ENCODE assay signal across 16 cellular contexts in the genomic region with DNA sequence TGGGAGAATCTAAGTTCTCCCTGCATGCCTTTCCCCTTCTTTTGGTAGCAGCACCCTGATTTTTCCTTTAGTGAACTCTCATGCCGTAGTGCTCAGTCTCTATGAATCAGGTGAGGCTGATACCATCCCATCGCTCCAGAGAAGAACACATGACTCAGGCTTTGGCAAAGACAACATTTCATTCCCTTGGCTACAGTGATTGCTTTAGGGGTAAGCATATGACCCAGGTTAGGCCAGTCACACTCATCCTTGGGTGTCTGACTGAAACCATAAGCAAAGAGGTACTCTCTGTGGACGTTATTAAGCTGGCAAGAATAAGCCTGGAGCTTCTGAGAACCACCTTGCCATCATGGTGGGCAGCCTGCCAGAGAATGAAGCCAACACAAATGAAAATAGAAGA.
DNase-seq lines count a peak whose midpoint lies in the region; ATAC-seq, FAIRE-seq and TF ChIP-seq lines count a peak whose summit lies in the region.
"Had no signal": no experiment of that assay in that cellular context is flagged by ENCODE, and none has a peak within 500 bp of the region (broad histone marks: within the 10 kb centered on the region; RNA-seq: fewer than 3 reads in every experiment).

No MANE protein-coding gene starts in this region.

- H3K36me3 ChIP-seq in Loucy (ENCODE audit: insufficient read depth, low read length) (no peaks in the 10 kb centered on the region), keratinocyte (ENCODE audit: control insufficient read depth in 2 of 2, extremely low read depth in 1 of 2, insufficient read depth in 2 of 2, low read length in 2 of 2) (no peaks in the 10 kb centered on the region)
- H3K36me3 ChIP-seq: colonic mucosa had no signal

- 9% methylated on average over 3 of the region's 3 CpGs for WGBS in A549 (ENCODE audit: missing lambda C conversion rate)

- no peak for TF ChIP-seq RAD21 in A549 (conservative IDR thresholded peaks at IDR 0.05 in 1 of 2, IDR thresholded peaks at IDR 0.05 in 1 of 2)

- TF ChIP-seq CTCF in A549 (IDR thresholded peaks at IDR 0.05) (no peak), Loucy (conservative IDR thresholded peaks at IDR 0.05; ENCODE audit: low read length) (no peak), keratinocyte (optimal IDR thresholded peaks at IDR 0.05 in 1 of 3, IDR thresholded peaks at IDR 0.05 in 1 of 3, conservative IDR thresholded peaks at IDR 0.05 in 1 of 3; ENCODE audit: extremely low read depth in 1 of 3, insufficient read depth in 2 of 3, low read length in 3 of 3) (no peak)

- no peaks in the 10 kb centered on the region for H3K9me2 ChIP-seq in Loucy (replicated peaks; ENCODE audit: low read depth, low read length)

- peak overlapping the region in 1 of 2 experiments; percentile 15; a peak in 1 of 6 replicates for H3K27ac ChIP-seq in A549
- peak overlapping the region; percentile 100 for H3K27ac ChIP-seq in keratinocyte (ENCODE audit: control insufficient read depth, insufficient read depth, low read length)
- H3K27ac ChIP-seq: colonic mucosa had no signal

- ATAC-seq in A549 (peak; percentile 55 to 75; a peak in 4 of 6 replicates), HG03442 (IDR thresholded peaks at IDR 0.05; ENCODE audit: unreplicated experiment) (no peak)
- no peak for ATAC-seq in activated T-cell treated with anti-CD3 and anti-CD28 coated beads, Interleukin-2, amount 50 U/mL, for 72 hours (replicated peaks in 1 of 2)
- ATAC-seq: K562, T-helper 17 cell had no signal

- no peaks in the 10 kb centered on the region for H3K27me3 Mint-ChIP-seq in activated T-cell treated with anti-CD3 and anti-CD28 coated beads, Interleukin-2, amount 50 U/mL, for 72 hours (ENCODE audit: low read depth)

- no peak overlapping the region for H3K4me3 Mint-ChIP-seq in activated T-cell treated with anti-CD3 and anti-CD28 coated beads, Interleukin-2, amount 50 U/mL, for 72 hours
- H3K4me3 Mint-ChIP-seq: activated naive CD8-positive, alpha-beta T cell treated with anti-CD3 and anti-CD28 coated beads, Interleukin-2, amount 10 ng/mL, durations not matched to agents 7 days and 5 days; T-helper 17 cell had no signal

- H3K4me2 ChIP-seq in A549 (peak overlapping the region; percentile 10), Loucy (ENCODE audit: low read depth, low read length, poor library complexity, severe bottlenecking) (peak overlapping the region; percentile 50), keratinocyte (ENCODE audit: control insufficient read depth, extremely low read depth, insufficient read depth, low read depth, low read length) (peak overlapping the region; percentile 93)

- H3K9ac ChIP-seq in Loucy (ENCODE audit: low read depth, low read length, poor library complexity, severe bottlenecking) (no peak overlapping the region), keratinocyte (ENCODE audit: control insufficient read depth, extremely low read depth, insufficient read depth, low read length) (peak overlapping the region; percentile 87)

- TF ChIP-seq EP300 in A549 (IDR thresholded peaks at IDR 0.05), result no peak

- FAIRE-seq in A549 (lab: Jason Lieb, UNC) (no peak), keratinocyte (lab: Jason Lieb, UNC) (no peak)
- FAIRE-seq: K562 had no signal

- H2AFZ ChIP-seq in Loucy (ENCODE audit: low read length), result no peak overlapping the region
- peak overlapping the region; percentile 70 for H2AFZ ChIP-seq in keratinocyte (ENCODE audit: control insufficient read depth, low read length)

- no peak overlapping the region for H3K4me3 ChIP-seq in A549
- H3K4me3 ChIP-seq in Loucy (ENCODE audit: low read length, poor library complexity, severe bottlenecking), result no peak overlapping the region
- H3K4me3 ChIP-seq in keratinocyte (ENCODE audit: control insufficient read depth in 2 of 3, extremely low read depth in 1 of 3, insufficient read depth in 2 of 3, low read depth in 1 of 3, low read length in 3 of 3), result peak overlapping the region in 2 of 3 experiments; percentile 37 to 54
- H3K4me3 ChIP-seq: colonic mucosa, K562 had no signal

- peaks cover 12% of the 10 kb centered on the region; the same call in 2 of the 3 replicates for H3K4me1 ChIP-seq in A549
- peaks cover 14% of the 10 kb centered on the region for H3K4me1 ChIP-seq in Loucy (ENCODE audit: insufficient read depth, low read length, poor library complexity, severe bottlenecking)
- peaks cover 24% of the 10 kb centered on the region for H3K4me1 ChIP-seq in keratinocyte (ENCODE audit: control insufficient read depth, extremely low read depth, insufficient read depth, low read length)
- H3K4me1 ChIP-seq: colonic mucosa had no signal

- dilution Hi-C loops in keratinocyte (cut with MboI; ENCODE audit: extremely low pct_ligation_motif_present, low sequenced_read_pairs), result no loop called here

- H3K4me1 Mint-ChIP-seq in activated T-cell treated with anti-CD3 and anti-CD28 coated beads, Interleukin-2, amount 50 U/mL, for 72 hours (ENCODE audit: low read depth), result no peaks in the 10 kb centered on the region
- H3K4me1 Mint-ChIP-seq: activated naive CD8-positive, alpha-beta T cell treated with anti-CD3 and anti-CD28 coated beads, Interleukin-2, amount 10 ng/mL, durations not matched to agents 7 days and 5 days; T-helper 17 cell had no signal

- H3K79me2 ChIP-seq in Loucy (ENCODE audit: insufficient read depth, low read length), result no peaks in the 10 kb centered on the region
- H3K79me2 ChIP-seq in keratinocyte (ENCODE audit: control insufficient read depth, insufficient read depth, low read length), result no peaks in the 10 kb centered on the region

- no peak overlapping the region for H3K27ac Mint-ChIP-seq in activated T-cell treated with anti-CD3 and anti-CD28 coated beads, Interleukin-2, amount 50 U/mL, for 72 hours
- H3K27ac Mint-ChIP-seq: activated naive CD8-positive, alpha-beta T cell treated with anti-CD3 and anti-CD28 coated beads, Interleukin-2, amount 10 ng/mL, durations not matched to agents 7 days and 5 days; T-helper 17 cell had no signal

- no peaks in the 10 kb centered on the region for H3K36me3 Mint-ChIP-seq in activated T-cell treated with anti-CD3 and anti-CD28 coated beads, Interleukin-2, amount 50 U/mL, for 72 hours (ENCODE audit: insufficient read depth in 2 of 2)
- H3K36me3 Mint-ChIP-seq: activated naive CD8-positive, alpha-beta T cell treated with anti-CD3 and anti-CD28 coated beads, Interleukin-2, amount 10 ng/mL, durations not matched to agents 7 days and 5 days had no signal

- H3F3A ChIP-seq in Loucy (ENCODE audit: low read depth), result no peaks in the 10 kb centered on the region

- no peaks in the 10 kb centered on the region for H3K27me3 ChIP-seq in Loucy (ENCODE audit: insufficient read depth, low read length, poor library complexity, severe bottlenecking)
- no peaks in the 10 kb centered on the region for H3K27me3 ChIP-seq in keratinocyte (ENCODE audit: control insufficient read depth, extremely low read depth, insufficient read depth, low read length)
- H3K27me3 ChIP-seq: colonic mucosa had no signal

- no peaks in the 10 kb centered on the region for H3K9me1 ChIP-seq in keratinocyte (ENCODE audit: control insufficient read depth, extremely low read depth, insufficient read depth, low read length)

- TF ChIP-seq POLR2A in A549 (IDR thresholded peaks at IDR 0.05; ENCODE audit: low read length), result no peak

- POLR2A ChIA-PET in A549 (lab: Yijun Ruan, JAX), result no interaction called here

- H4K20me1 ChIP-seq in Loucy (ENCODE audit: insufficient read depth, low read length, poor library complexity, severe bottlenecking) (no peaks in the 10 kb centered on the region), keratinocyte (ENCODE audit: control insufficient read depth, extremely low read depth, insufficient read depth, low read length) (no peaks in the 10 kb centered on the region)

- no peaks in the 10 kb centered on the region for H3K9me3 Mint-ChIP-seq in activated T-cell treated with anti-CD3 and anti-CD28 coated beads, Interleukin-2, amount 50 U/mL, for 72 hours
- H3K9me3 Mint-ChIP-seq: activated naive CD8-positive, alpha-beta T cell treated with anti-CD3 and anti-CD28 coated beads, Interleukin-2, amount 10 ng/mL, durations not matched to agents 7 days and 5 days had no signal

- DNase-seq in A549 (ENCODE audit: low read depth in 1 of 2, low spot score in 1 of 2) (peak in 1 of 2 experiments; percentile 34), cerebellum (ENCODE audit: low spot score) (peak; percentile 19), keratinocyte (ENCODE audit: low read depth, low spot score) (peak; percentile 91), NCI-H2171 treated with DMSO at 0.1 percent for 48 hours (lab: John Stamatoyannopoulos, UW) (no peak), GOT3 (lab: John Stamatoyannopoulos, UW) (no peak)
- DNase-seq in activated T-cell treated with anti-CD3 and anti-CD28 coated beads, Interleukin-2, amount 50 U/mL, for 72 hours, result no peak
- DNase-seq: activated naive CD8-positive, alpha-beta T cell treated with anti-CD3 and anti-CD28 coated beads, Interleukin-2, amount 10 ng/mL, durations not matched to agents 7 days and 5 days; activated T-cell treated with anti-CD3 and anti-CD28 coated beads for 4 hours; Calu3; colonic mucosa; NCI-H1417 treated with DMSO at 0.1 percent for 48 hours; NCI-H510A treated with DMSO at 0.1 percent for 48 hours; T-helper 17 cell had no signal

- CTCF ChIA-PET in A549 (lab: Yijun Ruan, JAX), result no interaction called here

- H3K9me3 ChIP-seq in A549 (no peaks in the 10 kb centered on the region), Loucy (ENCODE audit: insufficient read depth, low read depth, low read length) (no peaks in the 10 kb centered on the region), keratinocyte (ENCODE audit: control insufficient read depth, low read depth, low read length) (no peaks in the 10 kb centered on the region)
- H3K9me3 ChIP-seq: colonic mucosa had no signal

TF ChIP-seq in A549, 52 proteins besides CTCF, POLR2A, EP300 and RAD21:
- no peak for TF ChIP-seq NFE2L2 (conservative IDR thresholded peaks at IDR 0.05; ENCODE audit: low read length)
- TF ChIP-seq, protein P1, sequence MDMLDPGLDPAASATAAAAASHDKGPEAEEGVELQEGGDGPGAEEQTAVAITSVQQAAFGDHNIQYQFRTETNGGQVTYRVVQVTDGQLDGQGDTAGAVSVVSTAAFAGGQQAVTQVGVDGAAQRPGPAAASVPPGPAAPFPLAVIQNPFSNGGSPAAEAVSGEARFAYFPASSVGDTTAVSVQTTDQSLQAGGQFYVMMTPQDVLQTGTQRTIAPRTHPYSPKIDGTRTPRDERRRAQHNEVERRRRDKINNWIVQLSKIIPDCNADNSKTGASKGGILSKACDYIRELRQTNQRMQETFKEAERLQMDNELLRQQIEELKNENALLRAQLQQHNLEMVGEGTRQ (IDR thresholded peaks at IDR 0.05), result peak; percentile 22; the same call in 1 of the 2 replicates
TF ChIP-seq in A549: peak in this region for 1.

Comparison
In these comparisons a context has a peak if more than half of its experiments do, and no peak if none do; other contexts are left out.
1. ATAC-seq: peak in A549 (2 of 2); none in activated T-cell treated with anti-CD3 and anti-CD28 coated beads, Interleukin-2, amount 50 U/mL, for 72 hours (0 of 2) and HG03442 (single experiment).
2. DNase-seq: peak in cerebellum (single experiment) and keratinocyte (single experiment); none in activated T-cell treated with anti-CD3 and anti-CD28 coated beads, Interleukin-2, amount 50 U/mL, for 72 hours (0 of 2), NCI-H2171 treated with DMSO at 0.1 percent for 48 hours (single experiment) and GOT3 (single experiment).
3. H3K4me2 ChIP-seq: peak in every context shown above with its lines; median percentile 93 in keratinocyte; 50 in Loucy; 10 in A549.
4. H3K4me3 ChIP-seq: peak in keratinocyte (2 of 3); none in A549 (single experiment) and Loucy (single experiment).